In the genomic region with DNA sequence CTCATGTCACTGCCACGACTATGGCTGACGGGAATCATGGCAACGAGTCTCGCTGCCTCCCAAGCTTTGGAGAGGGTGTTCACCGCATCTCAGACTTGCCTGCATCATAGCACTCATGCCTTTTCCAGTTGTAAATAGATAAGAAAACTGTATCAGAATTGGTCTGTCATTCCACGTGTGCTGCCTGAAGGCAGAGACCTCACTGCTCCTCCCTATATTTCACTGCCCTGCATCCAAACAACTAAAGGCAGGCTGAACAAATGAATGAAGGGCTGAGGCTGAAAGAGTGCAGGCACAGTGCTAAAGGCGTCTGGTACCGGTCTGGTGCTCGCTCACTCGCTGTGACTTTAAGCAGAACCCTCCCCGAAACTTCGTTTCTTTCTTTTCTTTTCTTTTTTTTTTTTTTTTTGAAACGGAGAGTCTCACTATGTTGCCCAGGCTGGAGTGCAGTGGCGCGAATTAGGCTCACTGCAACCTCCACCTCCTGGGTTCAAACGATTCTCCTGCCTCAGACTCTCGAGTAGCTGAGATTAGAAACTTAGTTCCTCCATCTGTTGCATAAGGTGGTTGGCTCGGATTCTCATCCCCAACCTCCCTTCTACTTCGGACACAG, we compare ENCODE assay signal across 8 cellular contexts. TPM values are rescaled to one million over a fixed set of nuclear protein-coding genes. Genes with fewer than 3 reads are reported as not detected.
DNase-seq lines count a peak whose midpoint lies in the region; ATAC-seq, FAIRE-seq and TF ChIP-seq lines count a peak whose summit lies in the region.

No MANE protein-coding gene starts in this region.

- peak in 1 of 2 donors; percentile 1 for ATAC-seq in activated T-cell treated with anti-CD3 and anti-CD28 coated beads, Interleukin-2, amount 50 U/mL, for 72 hours (replicated peaks in 1 of 2)
- ATAC-seq in effector memory CD8-positive, alpha-beta T cell (replicated peaks) = no peak
- ATAC-seq in HG03469 (IDR thresholded peaks at IDR 0.05; ENCODE audit: unreplicated experiment) = no peak

- no peak for DNase-seq in activated T-cell treated with anti-CD3 and anti-CD28 coated beads, Interleukin-2, amount 50 U/mL, for 72 hours
- DNase-seq in activated T-cell treated with anti-CD3 and anti-CD28 coated beads, Interleukin-2, amount 50 U/mL, for 48 hours = no peak
- DNase-seq in NB4 (ENCODE audit: low read depth) = no peak
- DNase-seq in effector memory CD8-positive, alpha-beta T cell = no peak
- no peak for DNase-seq in nephron progenitor cell
- no peak for DNase-seq in RCC 7860 (ENCODE audit: low spot score)
- DNase-seq in NCI-H2227 (lab: John Stamatoyannopoulos, UW; ENCODE audit: unreplicated experiment) = no peak

- no peak for TF ChIP-seq CTCF in NB4 (IDR thresholded peaks at IDR 0.05; ENCODE audit: low read depth, low read length)
- TF ChIP-seq CTCF in nephron progenitor cell (IDR thresholded peaks at IDR 0.05) = no peak

- peaks cover 3 to 7% of the 10 kb centered on the region in 2 donors for H3K36me3 Mint-ChIP-seq in activated T-cell treated with anti-CD3 and anti-CD28 coated beads, Interleukin-2, amount 50 U/mL, for 72 hours (ENCODE audit: insufficient read depth in 2 of 2)
- H3K36me3 Mint-ChIP-seq in effector memory CD8-positive, alpha-beta T cell (ENCODE audit: insufficient read depth) = peaks cover 5% of the 10 kb centered on the region
- H3K36me3 Mint-ChIP-seq in nephron progenitor cell (ENCODE audit: low read depth) = peaks cover 7% of the 10 kb centered on the region

- FAIRE-seq in RCC 7860 (lab: Jason Lieb, UNC) = no peak

- peak overlapping the region; percentile 88 for H3K4me3 ChIP-seq in NB4 (ENCODE audit: low read depth, low read length)

- no peak for TF ChIP-seq POLR2A in NB4 (IDR thresholded peaks at IDR 0.05; ENCODE audit: extremely low read depth, insufficient read length)

- H3K4me1 Mint-ChIP-seq in activated T-cell treated with anti-CD3 and anti-CD28 coated beads, Interleukin-2, amount 50 U/mL, for 72 hours (ENCODE audit: low read depth) = peaks cover 34% of the 10 kb centered on the region
- H3K4me1 Mint-ChIP-seq in effector memory CD8-positive, alpha-beta T cell (ENCODE audit: low read depth in 2 of 2) = peaks cover 21 to 23% of the 10 kb centered on the region in 2 donors
- H3K4me1 Mint-ChIP-seq in nephron progenitor cell = peaks cover 19% of the 10 kb centered on the region

- peak overlapping the region; percentile 97 for H3K4me3 Mint-ChIP-seq in activated T-cell treated with anti-CD3 and anti-CD28 coated beads, Interleukin-2, amount 50 U/mL, for 72 hours
- peak overlapping the region; percentile 97 to 98 for H3K4me3 Mint-ChIP-seq in effector memory CD8-positive, alpha-beta T cell
- peak overlapping the region; percentile 96 for H3K4me3 Mint-ChIP-seq in nephron progenitor cell

- H3K9me3 Mint-ChIP-seq in activated T-cell treated with anti-CD3 and anti-CD28 coated beads, Interleukin-2, amount 50 U/mL, for 72 hours = no peaks in the 10 kb centered on the region
- H3K9me3 Mint-ChIP-seq in effector memory CD8-positive, alpha-beta T cell = no peaks in the 10 kb centered on the region
- peaks cover 12% of the 10 kb centered on the region for H3K9me3 Mint-ChIP-seq in nephron progenitor cell

- peak overlapping the region; percentile 94 for H3K27ac Mint-ChIP-seq in activated T-cell treated with anti-CD3 and anti-CD28 coated beads, Interleukin-2, amount 50 U/mL, for 72 hours
- H3K27ac Mint-ChIP-seq in effector memory CD8-positive, alpha-beta T cell = peak overlapping the region; percentile 88 to 94
- H3K27ac Mint-ChIP-seq in nephron progenitor cell = peak overlapping the region; percentile 63

- no peaks in the 10 kb centered on the region for H3K27me3 Mint-ChIP-seq in activated T-cell treated with anti-CD3 and anti-CD28 coated beads, Interleukin-2, amount 50 U/mL, for 72 hours (ENCODE audit: low read depth)
- no peaks in the 10 kb centered on the region for H3K27me3 Mint-ChIP-seq in effector memory CD8-positive, alpha-beta T cell
- peaks cover 9% of the 10 kb centered on the region for H3K27me3 Mint-ChIP-seq in nephron progenitor cell (ENCODE audit: low read depth, poor library complexity)

RNA-seq across cellular contexts. Expression of a gene that starts 0.5 kb away (rescaled TPM):
- 10 to 100 TPM; 22.5 to 28.5 TPM for total RNA-seq in activated T-cell treated with anti-CD3 and anti-CD28 coated beads, Interleukin-2, amount 50 U/mL, for 72 hours

RNA-seq across cellular contexts. Expression of a gene that starts 25.3 kb away (rescaled TPM):
- total RNA-seq in activated T-cell treated with anti-CD3 and anti-CD28 coated beads, Interleukin-2, amount 50 U/mL, for 72 hours = 10 to 100 TPM; 34.1 to 36.2 TPM

RNA-seq across cellular contexts. Expression of a gene that starts 26.2 kb away (rescaled TPM):
- total RNA-seq in activated T-cell treated with anti-CD3 and anti-CD28 coated beads, Interleukin-2, amount 50 U/mL, for 72 hours = 10 to 100 TPM; 65.6 to 75.6 TPM
